8 cellular contexts compared by ENCODE assay signal in genomic region chrX:101051549-101052302, GRCh38. TPM values are rescaled to one million over a fixed set of nuclear protein-coding genes. Genes with fewer than 3 reads are reported as not detected.
DNase-seq lines count a peak whose midpoint lies in the region; ATAC-seq and TF ChIP-seq lines count a peak whose summit lies in the region.

Gene TRMT2B, minus strand, starts transcription at chrX:101052111. Its CDS starts 9,822 bp downstream, at chrX:101042289.

- H3K4me3 ChIP-seq in MM.1S (ENCODE audit: low read length), result peak within 1 kb of the TSS; percentile 83
- H3K4me3 ChIP-seq in testis, result peak within 1 kb of the TSS; percentile 59 to 72

- H3K4me2 ChIP-seq in MM.1S (ENCODE audit: low read depth, low read length), result peak within 1 kb of the TSS; percentile 83

- H3K27ac Mint-ChIP-seq in activated naive CD4-positive, alpha-beta T cell treated with anti-CD3 and anti-CD28 coated beads for 36 hours, result peak within 1 kb of the TSS; percentile 95

- peaks cover 25% of the 10 kb centered on the region for H3K4me1 Mint-ChIP-seq in activated naive CD4-positive, alpha-beta T cell treated with anti-CD3 and anti-CD28 coated beads for 36 hours (ENCODE audit: low read depth)

- TF ChIP-seq POLR2A in testis (IDR thresholded peaks at IDR 0.05), result no peak

- H3K4me1 ChIP-seq in MM.1S (ENCODE audit: low read length) (no peaks in the 10 kb centered on the region), testis (no peaks in the 10 kb centered on the region)

- H3F3A ChIP-seq in MM.1S (ENCODE audit: insufficient read depth, low read length), result no peaks in the 10 kb centered on the region; the same call in 1 of the 2 replicates

- DNase-seq in GM03348 (ENCODE audit: low spot score) (peak; percentile 83), HCEC 1CT (peak; percentile 61), MM.1S (peak; percentile 77), SK-N-DZ (ENCODE audit: low spot score) (peak; percentile 75), glomerular endothelial cell (ENCODE audit: extremely low read depth, low read depth, low spot score) (peak; percentile 27), omental fat pad (ENCODE audit: low spot score) (peak; percentile 46), testis (peak; percentile 89)
- peak; percentile 85 for DNase-seq in activated naive CD4-positive, alpha-beta T cell treated with anti-CD3 and anti-CD28 coated beads for 36 hours

- H3K9ac ChIP-seq in MM.1S (ENCODE audit: low read length), result peak within 1 kb of the TSS; percentile 80

- peak within 1 kb of the TSS; percentile 85 for H3K4me3 Mint-ChIP-seq in activated naive CD4-positive, alpha-beta T cell treated with anti-CD3 and anti-CD28 coated beads for 36 hours

- H3K36me3 Mint-ChIP-seq in activated naive CD4-positive, alpha-beta T cell treated with anti-CD3 and anti-CD28 coated beads for 36 hours (ENCODE audit: low read depth), result peaks cover 11% of the 10 kb centered on the region

- H3K9me2 ChIP-seq in MM.1S (replicated peaks; ENCODE audit: insufficient read depth, low read length), result no peaks in the 10 kb centered on the region

- H3K27ac ChIP-seq in MM.1S (ENCODE audit: low read length), result peak within 1 kb of the TSS; percentile 78; the same call in 1 of the 2 replicates
- H3K27ac ChIP-seq in testis, result peak within 1 kb of the TSS; percentile 68 to 88

- no peaks in the 10 kb centered on the region for H3K27me3 ChIP-seq in MM.1S (replicated peaks; ENCODE audit: insufficient read depth, low read length)
- no peaks in the 10 kb centered on the region for H3K27me3 ChIP-seq in testis

- H3K27me3 Mint-ChIP-seq in activated naive CD4-positive, alpha-beta T cell treated with anti-CD3 and anti-CD28 coated beads for 36 hours (ENCODE audit: low read depth), result no peaks in the 10 kb centered on the region

- H3K9me3 Mint-ChIP-seq in activated naive CD4-positive, alpha-beta T cell treated with anti-CD3 and anti-CD28 coated beads for 36 hours, result no peaks in the 10 kb centered on the region

- peak within 1 kb of the TSS; percentile 91 for H2AFZ ChIP-seq in MM.1S (ENCODE audit: low read length)

- no peak for TF ChIP-seq CTCF in MM.1S (IDR thresholded peaks at IDR 0.05; ENCODE audit: low read length)
- no peak for TF ChIP-seq CTCF in omental fat pad (IDR thresholded peaks at IDR 0.05)
- TF ChIP-seq CTCF in testis (IDR thresholded peaks at IDR 0.05), result no peak

- no peaks in the 10 kb centered on the region for H3K36me3 ChIP-seq in MM.1S (replicated peaks; ENCODE audit: insufficient read depth, low read length)
- no peaks in the 10 kb centered on the region for H3K36me3 ChIP-seq in testis (ENCODE audit: low read depth, missing control alignments)

- intact Hi-C loops in activated naive CD4-positive, alpha-beta T cell treated with anti-CD3 and anti-CD28 coated beads for 36 hours (cut with micrococcal nuclease), result loop anchor here (1.0 to 5.0 kb wide), 8 partner anchors 47 to 1106 kb away; partner anchors contain the start of genes BEX5, CENPI, GLA and HNRNPH2
- intact Hi-C loops in testis (cut with DNase I; ENCODE audit: low total_unique reads), result no loop called here

- H3K79me2 ChIP-seq in MM.1S (ENCODE audit: low read length), result peaks cover 13% of the 10 kb centered on the region

- no peaks in the 10 kb centered on the region for H4K20me1 ChIP-seq in MM.1S (ENCODE audit: insufficient read depth, low read length)

- CTCF ChIA-PET in activated naive CD4-positive, alpha-beta T cell treated with anti-CD3 and anti-CD28 coated beads for 36 hours (lab: Charles Lee), result no interaction called here

- peak; percentile 93 for ATAC-seq in omental fat pad (ENCODE audit: low FRiP score)

- 0 to 1% methylated on average over 12 to 28 of the region's 43 CpGs for WGBS in testis, 2 donors

- no peaks in the 10 kb centered on the region for H3K9me3 ChIP-seq in MM.1S (replicated peaks; ENCODE audit: insufficient read depth, low read length)
- no peaks in the 10 kb centered on the region for H3K9me3 ChIP-seq in testis

RNA-seq across cellular contexts. Expression of gene TRMT2B, which starts in this region (rescaled TPM):
- 18.2 and 22.7 TPM in 2 replicates for polyA plus RNA-seq in SK-N-DZ (2014; cell fraction: cytosol; rRNA removed)
- polyA plus RNA-seq in SK-N-DZ (2014; cell fraction: nucleus; rRNA removed), result 7.1 and 14.1 TPM in 2 replicates
- total RNA-seq in activated naive CD4-positive, alpha-beta T cell treated with anti-CD3 and anti-CD28 coated beads for 36 hours, result 10 to 100 TPM; 20.2 to 22.2 TPM
- total RNA-seq in glomerular endothelial cell, result 9.5 and 17.6 TPM in 2 replicates
- 10 to 100 TPM in 3 of 4 donors, 1 to 10 TPM in 1; 6.8 to 25.7 (median 11.6) TPM for total RNA-seq in omental fat pad
- 10 to 100 TPM; 13.3 to 17.0 TPM for total RNA-seq in testis
- polyA plus RNA-seq in testis (ENCODE audit: insufficient read depth, low read depth, low replicate concordance), result 7.0 TPM

Comparison
In these comparisons a context has a peak if more than half of its experiments do, and no peak if none do; other contexts are left out.
1. Peak in every context shown above with its lines: DNase-seq, ATAC-seq, H3K4me3 ChIP-seq and H3K27ac ChIP-seq.
2. DNase-seq: peak in every context shown above with its lines; median percentile 89 in testis; 85 in activated naive CD4-positive, alpha-beta T cell treated with anti-CD3 and anti-CD28 coated beads for 36 hours; 83 in GM03348; 77 in MM.1S; 75 in SK-N-DZ; 61 in HCEC 1CT; 46 in omental fat pad; 27 in glomerular endothelial cell.